In the genomic region with DNA sequence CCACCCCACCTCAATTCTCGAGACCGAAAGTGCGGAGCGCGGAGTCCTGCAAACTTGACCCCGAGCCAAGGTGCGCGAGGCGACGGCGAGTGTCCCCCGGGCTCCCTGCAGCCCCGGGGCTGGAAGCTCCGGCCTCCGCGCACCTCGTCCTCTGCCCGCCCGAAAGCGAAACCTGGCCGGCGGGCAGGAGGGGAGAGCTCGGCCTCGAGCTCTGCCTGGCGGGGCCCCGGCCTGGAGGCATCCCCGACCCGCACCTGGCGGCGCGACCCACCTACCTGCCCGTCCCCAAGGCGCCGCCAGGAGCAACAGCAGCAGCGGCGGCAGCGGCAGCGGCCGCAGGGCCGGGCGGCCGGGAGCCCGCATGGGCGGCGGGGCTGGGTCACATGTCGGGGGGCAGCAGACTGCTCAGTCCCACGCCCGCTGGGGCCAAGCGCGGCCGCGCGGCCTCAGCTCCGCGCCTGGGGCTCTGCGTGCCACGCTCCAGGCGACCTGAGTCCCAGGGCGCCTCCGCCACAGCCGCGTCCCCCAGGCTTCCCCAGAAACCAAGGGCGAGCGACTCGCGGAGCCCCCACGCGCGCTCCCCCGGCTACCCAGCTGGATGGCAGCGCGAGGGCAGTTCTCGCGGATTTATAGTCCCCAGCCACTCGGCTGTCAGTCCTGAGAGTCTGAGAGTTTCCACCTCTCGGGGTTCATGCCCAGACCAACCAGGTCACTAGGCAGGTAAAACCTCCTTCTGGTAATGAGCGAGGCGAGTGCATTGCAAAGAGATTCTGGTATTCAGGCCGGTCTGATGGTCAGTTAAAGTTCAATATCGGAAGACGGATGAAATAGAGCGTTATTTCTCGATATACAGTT, we compare ENCODE assay signal across 8 cellular contexts. TPM values are rescaled to one million over a fixed set of nuclear protein-coding genes. Genes with fewer than 3 reads are reported as not detected.
DNase-seq lines count a peak whose midpoint lies in the region; ATAC-seq and TF ChIP-seq lines count a peak whose summit lies in the region.

A gene with protein sequence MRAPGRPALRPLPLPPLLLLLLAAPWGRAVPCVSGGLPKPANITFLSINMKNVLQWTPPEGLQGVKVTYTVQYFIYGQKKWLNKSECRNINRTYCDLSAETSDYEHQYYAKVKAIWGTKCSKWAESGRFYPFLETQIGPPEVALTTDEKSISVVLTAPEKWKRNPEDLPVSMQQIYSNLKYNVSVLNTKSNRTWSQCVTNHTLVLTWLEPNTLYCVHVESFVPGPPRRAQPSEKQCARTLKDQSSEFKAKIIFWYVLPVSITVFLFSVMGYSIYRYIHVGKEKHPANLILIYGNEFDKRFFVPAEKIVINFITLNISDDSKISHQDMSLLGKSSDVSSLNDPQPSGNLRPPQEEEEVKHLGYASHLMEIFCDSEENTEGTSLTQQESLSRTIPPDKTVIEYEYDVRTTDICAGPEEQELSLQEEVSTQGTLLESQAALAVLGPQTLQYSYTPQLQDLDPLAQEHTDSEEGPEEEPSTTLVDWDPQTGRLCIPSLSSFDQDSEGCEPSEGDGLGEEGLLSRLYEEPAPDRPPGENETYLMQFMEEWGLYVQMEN (minus strand): TSS at position 600 of the 855 bp plus-strand sequence. CDS start 237 bp downstream, at position 363.

- no peaks in the 10 kb centered on the region for H3K4me1 ChIP-seq in ovary (ENCODE audit: insufficient read depth)

- H3K27ac ChIP-seq in ovary: peak within 1 kb of the TSS; percentile 54 to 78

- peak within 1 kb of the TSS; percentile 69 for H3K4me3 ChIP-seq in ovary

- 12 to 19% (median 13%) methylated on average over 56 to 83 of the region's 83 CpGs for WGBS in ovary, 3 donors

- intact Hi-C loops in left cardiac atrium (cut with DNase I) (no loop called here), ovary (cut with DNase I) (no loop called here)

- TF ChIP-seq EP300 in ovary (IDR thresholded peaks at IDR 0.05): no peak

- peak; percentile 59 for ATAC-seq in HG02759 (IDR thresholded peaks at IDR 0.05; ENCODE audit: unreplicated experiment)
- ATAC-seq in left cardiac atrium: peak; percentile 73 to 84
- no peak for ATAC-seq in GM19397 (IDR thresholded peaks at IDR 0.05; ENCODE audit: unreplicated experiment)

- TF ChIP-seq POLR2A in ovary (IDR thresholded peaks at IDR 0.05): no peak

- no peaks in the 10 kb centered on the region for H3K36me3 ChIP-seq in ovary

- TF ChIP-seq CTCF in ovary (IDR thresholded peaks at IDR 0.05): peak in 1 of 3 donors; percentile 11

- no peaks in the 10 kb centered on the region for H3K27me3 ChIP-seq in ovary

- no peaks in the 10 kb centered on the region for H3K9me3 ChIP-seq in ovary

- DNase-seq in COR-L47 (lab: John Stamatoyannopoulos, UW) (peak; percentile 19), left cardiac atrium (peak; percentile 31), ovary (peak; percentile 39 to 69 (median 58)), amniotic stem cell (lab: John Stamatoyannopoulos, UW) (no peak), SKM-1 (lab: John Stamatoyannopoulos, UW; ENCODE audit: unreplicated experiment) (no peak)
- DNase-seq in activated naive CD4-positive, alpha-beta T cell treated with anti-CD3 and anti-CD28 coated beads, Interleukin-2, amount 50 U/mL, for 16 hours: peak; percentile 12

RNA-seq across cellular contexts. Expression of the gene that starts here (rescaled TPM):
- total RNA-seq in left cardiac atrium (1 to 10 TPM; 1.0 to 3.5 TPM), ovary (10 to 100 TPM in 1 of 7 donors, 1 to 10 TPM in 6; 2.6 to 19.3 (median 5.9) TPM)
- polyA plus RNA-seq in ovary: 1 to 10 TPM; 2.2 to 5.8 TPM

Comparison
In these comparisons a context has a peak if more than half of its experiments do, and no peak if none do; other contexts are left out.
1. DNase-seq: peak in COR-L47 (single experiment), activated naive CD4-positive, alpha-beta T cell treated with anti-CD3 and anti-CD28 coated beads, Interleukin-2, amount 50 U/mL, for 16 hours (single experiment), left cardiac atrium (single experiment) and ovary (5 of 5); none in amniotic stem cell (single experiment) and SKM-1 (single experiment).